In the genomic region with DNA sequence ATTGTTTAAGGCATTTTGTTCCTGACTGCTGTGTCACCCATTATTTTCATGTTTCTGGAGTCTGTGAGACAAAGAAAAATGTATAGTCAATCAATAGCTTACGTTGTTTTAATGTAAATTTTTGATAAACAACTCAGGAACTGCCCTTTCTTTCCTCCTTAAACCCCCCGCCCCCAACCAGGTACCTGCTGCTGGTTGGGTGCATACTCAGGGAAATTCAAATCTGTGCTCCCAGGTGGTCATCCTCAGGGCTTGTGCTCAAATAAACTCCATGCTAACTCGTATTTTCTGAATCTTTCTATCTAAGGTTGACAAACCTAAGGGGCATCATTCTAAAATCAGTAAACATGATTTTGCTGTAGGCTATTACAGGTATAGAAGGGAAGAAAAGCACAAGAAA, we compare ENCODE assay signal across 18 cellular contexts. TPM values are rescaled to one million over a fixed set of nuclear protein-coding genes. Genes with fewer than 3 reads are reported as not detected.
A peak's percentile ranks its signal among the peaks of the same experiment; 100 is the strongest.
DNase-seq lines count a peak whose midpoint lies in the region; ATAC-seq and TF ChIP-seq lines count a peak whose summit lies in the region.
"Had no signal": no experiment of that assay in that cellular context is flagged by ENCODE, and none has a peak within 500 bp of the region (broad histone marks: within the 10 kb centered on the region; RNA-seq: fewer than 3 reads in every experiment).

No MANE protein-coding gene starts in this region.

- peaks cover 41% of the 10 kb centered on the region for H3K4me1 Mint-ChIP-seq in activated CD4-positive, alpha-beta T cell treated with anti-CD3 and anti-CD28 coated beads for 36 hours
- peaks cover 64% of the 10 kb centered on the region for H3K4me1 Mint-ChIP-seq in WTC11

- peaks cover 1% of the 10 kb centered on the region for H3K9me3 Mint-ChIP-seq in activated CD4-positive, alpha-beta T cell treated with anti-CD3 and anti-CD28 coated beads for 36 hours (ENCODE audit: low read depth)
- peaks cover 8% of the 10 kb centered on the region for H3K9me3 Mint-ChIP-seq in WTC11
- H3K9me3 Mint-ChIP-seq: CD4-positive, CD25-positive, alpha-beta regulatory T cell had no signal

- intact Hi-C loops in activated CD4-positive, alpha-beta T cell treated with anti-CD3 and anti-CD28 coated beads for 36 hours (cut with DNase I, micrococcal nuclease): no loop called here

- peak overlapping the region; percentile 4 for H3K4me3 ChIP-seq in iPS-15b (ENCODE audit: low read depth, low read length)

- peaks cover 4% of the 10 kb centered on the region for H3K36me3 Mint-ChIP-seq in activated CD4-positive, alpha-beta T cell treated with anti-CD3 and anti-CD28 coated beads for 36 hours (ENCODE audit: low read depth)
- H3K36me3 Mint-ChIP-seq in WTC11: peaks cover 3% of the 10 kb centered on the region
- H3K36me3 Mint-ChIP-seq: CD4-positive, CD25-positive, alpha-beta regulatory T cell had no signal

- no peaks in the 10 kb centered on the region for H3K9me3 ChIP-seq in iPS-15b (ENCODE audit: control insufficient read depth, insufficient read depth, low read length)
- H3K9me3 ChIP-seq: SK-N-SH had no signal

- POLR2A ChIA-PET in activated CD4-positive, alpha-beta T cell treated with anti-CD3 and anti-CD28 coated beads for 36 hours (lab: Charles Lee): no interaction called here
- POLR2A ChIA-PET in WTC11 (lab: Charles Lee): no interaction called here

- peaks cover 45% of the 10 kb centered on the region for H3K4me1 ChIP-seq in iPS-15b (ENCODE audit: control insufficient read depth, insufficient read depth, low read length)

- CTCF ChIA-PET in activated CD4-positive, alpha-beta T cell treated with anti-CD3 and anti-CD28 coated beads for 36 hours (lab: Charles Lee): no interaction called here
- CTCF ChIA-PET in WTC11 (lab: Charles Lee): no interaction called here

- no peaks in the 10 kb centered on the region for H3K36me3 ChIP-seq in iPS-15b (ENCODE audit: control insufficient read depth, insufficient read depth, low read length)

- no peak overlapping the region for H3K4me3 Mint-ChIP-seq in activated CD4-positive, alpha-beta T cell treated with anti-CD3 and anti-CD28 coated beads for 36 hours
- H3K4me3 Mint-ChIP-seq in WTC11: no peak overlapping the region; the same call in 1 of the 2 replicates

- H3K27ac Mint-ChIP-seq in activated CD4-positive, alpha-beta T cell treated with anti-CD3 and anti-CD28 coated beads for 36 hours: peak overlapping the region; percentile 35
- H3K27ac Mint-ChIP-seq in WTC11: peak overlapping the region; percentile 55

- no peak for DNase-seq in activated CD4-positive, alpha-beta T cell treated with anti-CD3 and anti-CD28 coated beads for 36 hours
- no peak for DNase-seq in activated CD4-positive, alpha-beta T cell treated with anti-CD3 and anti-CD28 coated beads for 4 hours
- DNase-seq in WTC11 (ENCODE audit: low spot score) (no peak), activated T-cell treated with anti-CD3 and anti-CD28 coated beads for 4 hours (no peak), NCI-H146 treated with DMSO at 0.1 percent for 48 hours (lab: John Stamatoyannopoulos, UW; ENCODE audit: unreplicated experiment) (no peak), AG08396 (ENCODE audit: low spot score) (no peak), NCI-H2029 (lab: John Stamatoyannopoulos, UW) (no peak)
- DNase-seq: CD4-positive, CD25-positive, alpha-beta regulatory T cell; EL; KBM-7; NCI-H1105 treated with DMSO at 0.1 percent for 48 hours; NCI-H187; NCI-H526; PC-3; RPMI8226; SHP77 treated with DMSO at 0.1 percent for 48 hours; SK-N-SH had no signal

- ATAC-seq in activated CD4-positive, alpha-beta T cell treated with anti-CD3 and anti-CD28 coated beads for 36 hours: no peak
- ATAC-seq in WTC11: no peak
- ATAC-seq: PC-3 had no signal

- no peak for TF ChIP-seq CTCF in WTC11 (IDR thresholded peaks at IDR 0.05)

- H3K9ac ChIP-seq in iPS-15b (ENCODE audit: low read depth, low read length): no peak overlapping the region
- H3K9ac ChIP-seq: SK-N-SH had no signal

- no peaks in the 10 kb centered on the region for H3K27me3 Mint-ChIP-seq in activated CD4-positive, alpha-beta T cell treated with anti-CD3 and anti-CD28 coated beads for 36 hours
- H3K27me3 Mint-ChIP-seq in WTC11 (ENCODE audit: low read depth): peaks cover 19% of the 10 kb centered on the region

- no peaks in the 10 kb centered on the region for H3K27me3 ChIP-seq in iPS-15b (ENCODE audit: control insufficient read depth, insufficient read depth, low read length)

TF ChIP-seq in WTC11, 78 proteins besides CTCF, POLR2A, EP300 and RAD21 (continues in another document):
- TF ChIP-seq ZBTB21 (CRISPR knock-in tag; IDR thresholded peaks at IDR 0.05; ENCODE audit: borderline replicate concordance): no peak
- no peak for TF ChIP-seq FOXP1 (CRISPR knock-in tag; IDR thresholded peaks at IDR 0.05; ENCODE audit: borderline replicate concordance)
- TF ChIP-seq, protein P1, sequence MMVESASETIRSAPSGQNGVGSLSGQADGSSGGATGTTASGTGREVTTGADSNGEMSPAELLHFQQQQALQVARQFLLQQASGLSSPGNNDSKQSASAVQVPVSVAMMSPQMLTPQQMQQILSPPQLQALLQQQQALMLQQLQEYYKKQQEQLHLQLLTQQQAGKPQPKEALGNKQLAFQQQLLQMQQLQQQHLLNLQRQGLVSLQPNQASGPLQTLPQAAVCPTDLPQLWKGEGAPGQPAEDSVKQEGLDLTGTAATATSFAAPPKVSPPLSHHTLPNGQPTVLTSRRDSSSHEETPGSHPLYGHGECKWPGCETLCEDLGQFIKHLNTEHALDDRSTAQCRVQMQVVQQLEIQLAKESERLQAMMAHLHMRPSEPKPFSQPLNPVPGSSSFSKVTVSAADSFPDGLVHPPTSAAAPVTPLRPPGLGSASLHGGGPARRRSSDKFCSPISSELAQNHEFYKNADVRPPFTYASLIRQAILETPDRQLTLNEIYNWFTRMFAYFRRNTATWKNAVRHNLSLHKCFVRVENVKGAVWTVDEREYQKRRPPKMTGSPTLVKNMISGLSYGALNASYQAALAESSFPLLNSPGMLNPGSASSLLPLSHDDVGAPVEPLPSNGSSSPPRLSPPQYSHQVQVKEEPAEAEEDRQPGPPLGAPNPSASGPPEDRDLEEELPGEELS (CRISPR knock-in tag; IDR thresholded peaks at IDR 0.05): no peak
- TF ChIP-seq, protein P2, sequence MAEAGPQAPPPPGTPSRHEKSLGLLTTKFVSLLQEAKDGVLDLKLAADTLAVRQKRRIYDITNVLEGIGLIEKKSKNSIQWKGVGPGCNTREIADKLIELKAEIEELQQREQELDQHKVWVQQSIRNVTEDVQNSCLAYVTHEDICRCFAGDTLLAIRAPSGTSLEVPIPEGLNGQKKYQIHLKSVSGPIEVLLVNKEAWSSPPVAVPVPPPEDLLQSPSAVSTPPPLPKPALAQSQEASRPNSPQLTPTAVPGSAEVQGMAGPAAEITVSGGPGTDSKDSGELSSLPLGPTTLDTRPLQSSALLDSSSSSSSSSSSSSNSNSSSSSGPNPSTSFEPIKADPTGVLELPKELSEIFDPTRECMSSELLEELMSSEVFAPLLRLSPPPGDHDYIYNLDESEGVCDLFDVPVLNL (CRISPR knock-in tag; IDR thresholded peaks at IDR 0.05; ENCODE audit: borderline replicate concordance, low read depth): no peak
- no peak for TF ChIP-seq ARID4B (CRISPR knock-in tag; IDR thresholded peaks at IDR 0.05; ENCODE audit: borderline replicate concordance)
- TF ChIP-seq, protein P3, sequence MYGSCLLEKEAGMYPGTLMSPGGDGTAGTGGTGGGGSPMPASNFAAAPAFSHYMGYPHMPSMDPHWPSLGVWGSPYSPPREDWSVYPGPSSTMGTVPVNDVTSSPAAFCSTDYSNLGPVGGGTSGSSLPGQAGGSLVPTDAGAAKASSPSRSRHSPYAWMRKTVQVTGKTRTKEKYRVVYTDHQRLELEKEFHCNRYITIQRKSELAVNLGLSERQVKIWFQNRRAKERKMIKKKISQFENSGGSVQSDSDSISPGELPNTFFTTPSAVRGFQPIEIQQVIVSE (CRISPR knock-in tag; IDR thresholded peaks at IDR 0.05; ENCODE audit: borderline replicate concordance): no peak
- TF ChIP-seq FOXJ3 (CRISPR knock-in tag; IDR thresholded peaks at IDR 0.05; ENCODE audit: borderline replicate concordance): no peak
- TF ChIP-seq ETV6 (CRISPR knock-in tag; IDR thresholded peaks at IDR 0.05): no peak
- no peak for TF ChIP-seq EMX1 (CRISPR knock-in tag; IDR thresholded peaks at IDR 0.05)
- no peak for TF ChIP-seq JAZF1 (CRISPR knock-in tag; IDR thresholded peaks at IDR 0.05)

RNA-seq across cellular contexts. Expression of gene CDC16, which starts 4.1 kb away (rescaled TPM):
- 10 to 100 TPM; 83.5 to 90.8 TPM for total RNA-seq in activated CD4-positive, alpha-beta T cell treated with anti-CD3 and anti-CD28 coated beads for 36 hours
- 65.6 to 73.5 TPM (median 67.9 TPM) in 3 replicates for total RNA-seq in WTC11 (2021)

RNA-seq across cellular contexts. Expression of gene UPF3A, which starts 50.8 kb away (rescaled TPM):
- 10 to 100 TPM; 41.1 to 43.3 TPM for total RNA-seq in activated CD4-positive, alpha-beta T cell treated with anti-CD3 and anti-CD28 coated beads for 36 hours
- 64.2 to 71.9 TPM (median 68.7 TPM) in 3 replicates for total RNA-seq in WTC11 (2021)

RNA-seq across cellular contexts. Expression of gene CFAP97D2, which starts 51.5 kb away (rescaled TPM):
- not detected for total RNA-seq in activated CD4-positive, alpha-beta T cell treated with anti-CD3 and anti-CD28 coated beads for 36 hours
- not detected in 3 replicates for total RNA-seq in WTC11 (2021)
- total RNA-seq: CD4-positive, CD25-positive, alpha-beta regulatory T cell; PC-3 had no signal
